18 cellular contexts compared by ENCODE assay signal in genomic region chr9:132780230-132781007, GRCh38.
A peak's percentile ranks its signal among the peaks of the same experiment; 100 is the strongest.
DNase-seq lines count a peak whose midpoint lies in the region; ATAC-seq and TF ChIP-seq lines count a peak whose summit lies in the region.
"Had no signal": no experiment of that assay in that cellular context is flagged by ENCODE, and none has a peak within 500 bp of the region (broad histone marks: within the 10 kb centered on the region; RNA-seq: fewer than 3 reads in every experiment).

No MANE protein-coding gene starts in this region.

- no peaks in the 10 kb centered on the region for H3K79me2 ChIP-seq in parathyroid adenoma

- DNase-seq in BE2C (no peak), M059J (ENCODE audit: low read depth) (peak; percentile 22), NCI-H1930 (lab: John Stamatoyannopoulos, UW) (no peak), substantia nigra (lab: John Stamatoyannopoulos, UW) (no peak)
- peak; percentile 25 for DNase-seq in activated naive CD8-positive, alpha-beta T cell treated with anti-CD3 and anti-CD28 coated beads, Interleukin-2, amount 50 U/mL, for 24 hours
- DNase-seq: activated CD4-positive, alpha-beta T cell treated with anti-CD3 and anti-CD28 coated beads, Interleukin-2, amount 50 U/mL, for 4 hours; aorta; DMS79 treated with DMSO at 0.1 percent for 48 hours; effector CD8-positive, alpha-beta T cell; esophagus squamous epithelium; left colon; midbrain; NCI-H1105 treated with DMSO at 0.1 percent for 48 hours; NCI-H524 treated with DMSO at 0.1 percent for 48 hours had no signal

- TF ChIP-seq CTCF in BE2C (IDR thresholded peaks at IDR 0.05; ENCODE audit: low read depth, low read length): no peak
- TF ChIP-seq CTCF in parathyroid adenoma (IDR thresholded peaks at IDR 0.05): no peak

- H3K27ac ChIP-seq in parathyroid adenoma (no peak overlapping the region), substantia nigra (ENCODE audit: low read depth, low read length, poor library complexity, severe bottlenecking) (no peak overlapping the region)
- H3K27ac ChIP-seq: esophagus squamous epithelium had no signal

- H3K4me3 ChIP-seq in BE2C (ENCODE audit: low read depth, low read length): peak overlapping the region; percentile 30
- H3K4me3 ChIP-seq in parathyroid adenoma (ENCODE audit: low read depth, low read length): no peak overlapping the region
- H3K4me3 ChIP-seq: esophagus squamous epithelium had no signal

- no peaks in the 10 kb centered on the region for H3K9me3 Mint-ChIP-seq in activated naive CD8-positive, alpha-beta T cell treated with anti-CD3 and anti-CD28 coated beads, Interleukin-2, amount 50 U/mL, for 24 hours
- H3K9me3 Mint-ChIP-seq: central memory CD8-positive, alpha-beta T cell had no signal

- no peaks in the 10 kb centered on the region for H3K4me1 ChIP-seq in BE2C
- no peaks in the 10 kb centered on the region for H3K4me1 ChIP-seq in parathyroid adenoma
- H3K4me1 ChIP-seq: esophagus squamous epithelium had no signal

- H3K4me2 ChIP-seq in parathyroid adenoma (ENCODE audit: low read length): no peak overlapping the region

- H3K4me1 Mint-ChIP-seq in activated naive CD8-positive, alpha-beta T cell treated with anti-CD3 and anti-CD28 coated beads, Interleukin-2, amount 50 U/mL, for 24 hours: peaks cover 17% of the 10 kb centered on the region

- H2AFZ ChIP-seq in parathyroid adenoma: peak overlapping the region; percentile 38

- H3K36me3 ChIP-seq in BE2C: no peaks in the 10 kb centered on the region
- H3K36me3 ChIP-seq in parathyroid adenoma (ENCODE audit: control insufficient read depth, insufficient read depth, low read length): no peaks in the 10 kb centered on the region
- H3K36me3 ChIP-seq: esophagus squamous epithelium had no signal

- H3K36me3 Mint-ChIP-seq in activated naive CD8-positive, alpha-beta T cell treated with anti-CD3 and anti-CD28 coated beads, Interleukin-2, amount 50 U/mL, for 24 hours (ENCODE audit: low read depth): no peaks in the 10 kb centered on the region

- no peak overlapping the region for H3K9ac ChIP-seq in parathyroid adenoma

- peak; percentile 63 for ATAC-seq in activated naive CD8-positive, alpha-beta T cell treated with anti-CD3 and anti-CD28 coated beads, Interleukin-2, amount 50 U/mL, for 24 hours
- ATAC-seq in HG03460 (IDR thresholded peaks at IDR 0.05; ENCODE audit: unreplicated experiment): no peak
- ATAC-seq: left colon, Right ventricle myocardium inferior had no signal

- H3K27ac Mint-ChIP-seq in activated naive CD8-positive, alpha-beta T cell treated with anti-CD3 and anti-CD28 coated beads, Interleukin-2, amount 50 U/mL, for 24 hours: peak overlapping the region; percentile 33

- H3K4me3 Mint-ChIP-seq in activated naive CD8-positive, alpha-beta T cell treated with anti-CD3 and anti-CD28 coated beads, Interleukin-2, amount 50 U/mL, for 24 hours: no peak overlapping the region
- H3K4me3 Mint-ChIP-seq: central memory CD8-positive, alpha-beta T cell had no signal

- H3K27me3 Mint-ChIP-seq in activated naive CD8-positive, alpha-beta T cell treated with anti-CD3 and anti-CD28 coated beads, Interleukin-2, amount 50 U/mL, for 24 hours: peaks cover 32% of the 10 kb centered on the region

- H3K9me3 ChIP-seq in BE2C (no peaks in the 10 kb centered on the region), parathyroid adenoma (ENCODE audit: control insufficient read depth, low read length) (no peaks in the 10 kb centered on the region)
- H3K9me3 ChIP-seq: esophagus squamous epithelium had no signal

- no peaks in the 10 kb centered on the region for H3K27me3 ChIP-seq in BE2C
- no peaks in the 10 kb centered on the region for H3K27me3 ChIP-seq in parathyroid adenoma (ENCODE audit: control insufficient read depth, insufficient read depth, low read length)

Comparison
In these comparisons a context has a peak if more than half of its experiments do, and no peak if none do; other contexts are left out.
1. DNase-seq: peak in M059J (single experiment) and activated naive CD8-positive, alpha-beta T cell treated with anti-CD3 and anti-CD28 coated beads, Interleukin-2, amount 50 U/mL, for 24 hours (single experiment); none in BE2C (single experiment), NCI-H1930 (0 of 2) and substantia nigra (0 of 49).